In genomic region chr3:58023536-58023935, GRCh38 we compare ENCODE assay signal across 25 cellular contexts. TPM values are rescaled to one million over a fixed set of nuclear protein-coding genes. Genes with fewer than 3 reads are reported as not detected.
A peak's percentile ranks its signal among the peaks of the same experiment; 100 is the strongest.
DNase-seq lines count a peak whose midpoint lies in the region; ATAC-seq and TF ChIP-seq lines count a peak whose summit lies in the region.
"Had no signal": no experiment of that assay in that cellular context is flagged by ENCODE, and none has a peak within 500 bp of the region (broad histone marks: within the 10 kb centered on the region; RNA-seq: fewer than 3 reads in every experiment).

No MANE protein-coding gene starts in this region.

- H3K36me3 Mint-ChIP-seq in nephron (ENCODE audit: low read depth), result peaks cover 5% of the 10 kb centered on the region
- H3K36me3 Mint-ChIP-seq in type B pancreatic cell, result peaks cover 6% of the 10 kb centered on the region
- H3K36me3 Mint-ChIP-seq: stimulated activated naive B cell treated with anti-CD40 and anti-IgM and Interleukin-4, amounts not matched to agents 10 μg/mL and 1 μg/mL and 100 μg/mL, for 72 hours had no signal

- no peak overlapping the region for H3K4me3 Mint-ChIP-seq in nephron
- no peak overlapping the region for H3K4me3 Mint-ChIP-seq in type B pancreatic cell
- H3K4me3 Mint-ChIP-seq: activated CD4-positive, alpha-beta T cell treated with anti-CD3 and anti-CD28 coated beads, Interleukin-2, amount 10 ng/mL, durations not matched to agents 24 days and 14 days; CD4-positive, CD25-positive, alpha-beta regulatory T cell; stimulated activated naive B cell treated with anti-CD40 and anti-IgM and Interleukin-4, amounts not matched to agents 10 μg/mL and 1 μg/mL and 100 μg/mL, for 72 hours; T-helper 1 cell treated with Interleukin-12 subunit alpha and Interleukin-12 subunit beta and Interleukin-4 antibody, amounts not matched to agents 30 μg/mL and 1 μg/mL, for 36 hours had no signal

- intact Hi-C loops in Panc1 (cut with micrococcal nuclease; ENCODE audit: unreplicated experiment), result no loop called here
- intact Hi-C loops in mammary epithelial cell (cut with micrococcal nuclease), result no loop called here
- intact Hi-C loops in dorsolateral prefrontal cortex (cut with DNase I), result no loop called here

- 19% methylated on average over 2 of the region's 2 CpGs for WGBS in mammary epithelial cell (ENCODE audit: low coverage, missing lambda C conversion rate)

- no peak overlapping the region for H2AFZ ChIP-seq in mammary epithelial cell (ENCODE audit: low read depth, low read length)

- H3K79me2 ChIP-seq in mammary epithelial cell (ENCODE audit: insufficient read depth, low read length), result peaks cover 99% of the 10 kb centered on the region

- H3K4me1 Mint-ChIP-seq in nephron (peaks cover 50% of the 10 kb centered on the region), type B pancreatic cell (ENCODE audit: unreplicated experiment) (peaks cover 65% of the 10 kb centered on the region)

- no peak for ATAC-seq in Panc1
- ATAC-seq: stimulated activated naive B cell treated with anti-CD40 and anti-IgM and Interleukin-4, amounts not matched to agents 10 μg/mL and 1 μg/mL and 100 μg/mL, for 72 hours had no signal

- CTCF ChIA-PET in Panc1 (lab: Charles Lee), result no interaction called here
- CTCF ChIA-PET in mammary epithelial cell (lab: Charles Lee; ENCODE audit: low non-redundant PET), result interaction anchor here (0.6 kb wide), 1 partner anchor 61 kb away, joined by 3 read pairs; no protein-coding TSS in a partner anchor

- H3K36me3 ChIP-seq in Panc1 (ENCODE audit: control insufficient read depth, insufficient read depth, low read length), result no peaks in the 10 kb centered on the region
- H3K36me3 ChIP-seq in mammary epithelial cell (ENCODE audit: insufficient read depth, low read length), result peaks cover 18% of the 10 kb centered on the region
- H3K36me3 ChIP-seq: neutrophil, WERI-Rb-1 had no signal

- POLR2A ChIA-PET in Panc1 (lab: Charles Lee), result interaction anchor here (0.7 kb wide), 1 partner anchor 193 kb away, joined by 10 read pairs; no protein-coding TSS in a partner anchor

- H3K4me1 ChIP-seq in Panc1 (ENCODE audit: control insufficient read depth, insufficient read depth, low read length) (peaks cover 89% of the 10 kb centered on the region), mammary epithelial cell (ENCODE audit: insufficient read depth, low read length) (peaks cover 76% of the 10 kb centered on the region)

- DNase-seq in Panc1 (ENCODE audit: low read depth, low spot score), result no peak
- DNase-seq in mammary epithelial cell, result no peak
- no peak for DNase-seq in type B pancreatic cell (ENCODE audit: extremely low spot score, unreplicated experiment)
- DNase-seq in NCI-H2081 treated with DMSO at 0.1 percent for 48 hours (lab: John Stamatoyannopoulos, UW), result no peak
- DNase-seq in GM19238 (ENCODE audit: insufficient read length, low spot score), result no peak
- DNase-seq in dorsolateral prefrontal cortex, result no peak
- DNase-seq: activated CD4-positive, alpha-beta T cell treated with anti-CD3 and anti-CD28 coated beads, Interleukin-2, amount 10 ng/mL, durations not matched to agents 24 days and 14 days; activated naive CD4-positive, alpha-beta T cell treated with Interleukin-2 at 50 U/mL for 16 hours; activated T-cell treated with anti-CD3 and anti-CD28 coated beads, Interleukin-2, amount 50 U/mL, for 48 hours; amniotic stem cell; CD4-positive, CD25-positive, alpha-beta regulatory T cell; dermis blood vessel endothelial cell; DMS 273 treated with DMSO at 0.1 percent for 48 hours; head of caudate nucleus; KBM-7; NCI-H1436 treated with DMSO at 0.1 percent for 48 hours; NCI-H524; RPMI8226; stimulated activated naive B cell treated with anti-CD40 and anti-IgM and Interleukin-4, amounts not matched to agents 10 μg/mL and 1 μg/mL and 100 μg/mL, for 72 hours; testis; WERI-Rb-1 had no signal

- H3K9me3 ChIP-seq in Panc1 (ENCODE audit: control insufficient read depth, insufficient read depth, low read depth, low read length), result no peaks in the 10 kb centered on the region
- H3K9me3 ChIP-seq in mammary epithelial cell (replicated peaks; ENCODE audit: insufficient read depth, low read length), result no peaks in the 10 kb centered on the region
- H3K9me3 ChIP-seq: neutrophil, testis had no signal

- H3K27me3 ChIP-seq in Panc1 (ENCODE audit: control insufficient read depth, insufficient read depth, low read length) (no peaks in the 10 kb centered on the region), mammary epithelial cell (ENCODE audit: insufficient read depth, low read length) (no peaks in the 10 kb centered on the region), dorsolateral prefrontal cortex (no peaks in the 10 kb centered on the region)
- H3K27me3 ChIP-seq: neutrophil, testis had no signal

- BruUV-seq in Panc1 (replicated peaks; lab: Mats Ljungman, UMichigan), result no TSS peak
- TSS peak; percentile 0 for BruUV-seq in mammary epithelial cell (replicated peaks; lab: Mats Ljungman, UMichigan)

- dilution Hi-C loops in mammary epithelial cell (cut with HindIII; ENCODE audit: low sequenced_read_pairs), result no loop called here

- in situ Hi-C loops in Panc1 (cut with HindIII; ENCODE audit: low pct_unique_long_range_greater_than_20kb, low sequenced_read_pairs), result no loop called here
- in situ Hi-C loops in mammary epithelial cell (cut with MboI; ENCODE audit: low sequenced_read_pairs in 2 of 2), result no loop called here

- TF ChIP-seq CTCF in Panc1 (IDR thresholded peaks at IDR 0.05), result no peak
- no peak for TF ChIP-seq CTCF in mammary epithelial cell (conservative IDR thresholded peaks at IDR 0.05 in 1 of 2, IDR thresholded peaks at IDR 0.05 in 1 of 2; ENCODE audit: extremely low read depth in 1 of 2, insufficient read depth in 1 of 2, low read depth in 1 of 2, low read length in 2 of 2)
- no peak for TF ChIP-seq CTCF in nephron (IDR thresholded peaks at IDR 0.05; ENCODE audit: unreplicated experiment in 3 of 3)
- no peak for TF ChIP-seq CTCF in type B pancreatic cell (conservative IDR thresholded peaks at IDR 0.05)
- no peak for TF ChIP-seq CTCF in dorsolateral prefrontal cortex (IDR thresholded peaks at IDR 0.05 in 54 of 56, conservative IDR thresholded peaks at IDR 0.05 in 2 of 56; ENCODE audit: low read depth in 1 of 56, partially characterized antibody in 56 of 56)

- no peak overlapping the region for H3K4me2 ChIP-seq in mammary epithelial cell (ENCODE audit: insufficient read depth, low read depth, low read length)

- H3K27ac ChIP-seq in Panc1 (ENCODE audit: low read length) (peak overlapping the region; percentile 73), mammary epithelial cell (ENCODE audit: insufficient read depth, low read depth, low read length) (no peak overlapping the region), dorsolateral prefrontal cortex (no peak overlapping the region)
- H3K27ac ChIP-seq: neutrophil, testis, WERI-Rb-1 had no signal

- peaks cover 69% of the 10 kb centered on the region for H4K20me1 ChIP-seq in mammary epithelial cell (ENCODE audit: insufficient read depth, low read length)

- H3K9me3 Mint-ChIP-seq in nephron (no peaks in the 10 kb centered on the region), type B pancreatic cell (no peaks in the 10 kb centered on the region)
- H3K9me3 Mint-ChIP-seq: activated CD4-positive, alpha-beta T cell treated with anti-CD3 and anti-CD28 coated beads, Interleukin-2, amount 10 ng/mL, durations not matched to agents 24 days and 14 days; CD4-positive, CD25-positive, alpha-beta regulatory T cell; stimulated activated naive B cell treated with anti-CD40 and anti-IgM and Interleukin-4, amounts not matched to agents 10 μg/mL and 1 μg/mL and 100 μg/mL, for 72 hours; T-helper 1 cell treated with Interleukin-12 subunit alpha and Interleukin-12 subunit beta and Interleukin-4 antibody, amounts not matched to agents 30 μg/mL and 1 μg/mL, for 36 hours had no signal

- H3K4me3 ChIP-seq in Panc1 (ENCODE audit: low read depth in 2 of 2, low read length in 2 of 2), result no peak overlapping the region
- H3K4me3 ChIP-seq in mammary epithelial cell (replicated peaks in 1 of 3; ENCODE audit: insufficient read depth in 1 of 3, low read depth in 2 of 3, low read length in 3 of 3), result no peak overlapping the region
- H3K4me3 ChIP-seq in dorsolateral prefrontal cortex, result no peak overlapping the region
- H3K4me3 ChIP-seq: skin epidermis, testis had no signal

- H3K27ac Mint-ChIP-seq in nephron (peak overlapping the region; percentile 47 to 65 (median 61)), type B pancreatic cell (peak overlapping the region; percentile 62)
- H3K27ac Mint-ChIP-seq: stimulated activated naive B cell treated with anti-CD40 and anti-IgM and Interleukin-4, amounts not matched to agents 10 μg/mL and 1 μg/mL and 100 μg/mL, for 72 hours; T-helper 1 cell treated with Interleukin-12 subunit alpha and Interleukin-12 subunit beta and Interleukin-4 antibody, amounts not matched to agents 30 μg/mL and 1 μg/mL, for 36 hours had no signal

- H3K9ac ChIP-seq in mammary epithelial cell (ENCODE audit: insufficient read depth, low read length), result no peak overlapping the region

- no peaks in the 10 kb centered on the region for H3K27me3 Mint-ChIP-seq in nephron (ENCODE audit: low read depth)
- no peaks in the 10 kb centered on the region for H3K27me3 Mint-ChIP-seq in type B pancreatic cell
- H3K27me3 Mint-ChIP-seq: activated CD4-positive, alpha-beta T cell treated with anti-CD3 and anti-CD28 coated beads, Interleukin-2, amount 10 ng/mL, durations not matched to agents 24 days and 14 days; CD4-positive, CD25-positive, alpha-beta regulatory T cell; stimulated activated naive B cell treated with anti-CD40 and anti-IgM and Interleukin-4, amounts not matched to agents 10 μg/mL and 1 μg/mL and 100 μg/mL, for 72 hours had no signal

RNA-seq across cellular contexts. Expression of gene FLNB, which starts 15.3 kb away (rescaled TPM):
- total RNA-seq in Panc1 (2021; ENCODE audit: unreplicated experiment) (309 TPM), mammary epithelial cell (1,000 to 10,000 TPM in 1 of 2 donors, 100 to 1,000 TPM in 1; 930 to 1,038 TPM), type B pancreatic cell (ENCODE audit: low replicate concordance) (204 and 295 TPM in 2 replicates), dorsolateral prefrontal cortex (10 to 100 TPM; 29.4 to 98.8 (median 48.0) TPM)
- 366 TPM for polyA plus RNA-seq in Panc1 (2012; ENCODE audit: insufficient read length)
- 415 TPM for polyA plus RNA-seq in mammary epithelial cell
- 1,694 TPM for polyA minus RNA-seq in mammary epithelial cell
